ENCODE assay signal across 15 cellular contexts in the genomic region with DNA sequence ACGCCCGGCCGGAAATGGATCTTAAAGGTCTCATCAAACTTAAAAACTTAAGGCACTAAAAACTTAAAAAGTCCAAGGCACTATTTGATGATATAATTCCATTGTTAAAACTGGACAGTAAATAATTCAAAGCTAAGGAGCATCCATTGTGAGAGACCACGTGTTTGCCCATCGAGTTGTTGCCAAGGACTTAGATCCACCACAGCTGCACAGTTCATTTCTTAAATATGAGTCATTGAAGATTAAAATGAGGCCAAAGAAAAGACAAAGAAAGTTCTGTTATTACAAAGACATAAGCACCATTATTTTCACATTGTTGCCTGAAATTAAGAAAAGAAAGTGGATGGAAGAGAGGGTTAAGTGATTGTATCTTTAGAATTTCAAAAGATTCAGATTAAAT.
DNase-seq lines count a peak whose midpoint lies in the region; ATAC-seq and TF ChIP-seq lines count a peak whose summit lies in the region.
"Had no signal": no experiment of that assay in that cellular context is flagged by ENCODE, and none has a peak within 500 bp of the region (broad histone marks: within the 10 kb centered on the region; RNA-seq: fewer than 3 reads in every experiment).

No MANE protein-coding gene starts in this region.

- H3K27me3 Mint-ChIP-seq in chondrocyte (ENCODE audit: low read depth) = no peaks in the 10 kb centered on the region
- H3K27me3 Mint-ChIP-seq: brain had no signal

- peak overlapping the region; percentile 9 for H3K27ac Mint-ChIP-seq in chondrocyte (ENCODE audit: unreplicated experiment)

- H3K9me3 Mint-ChIP-seq in chondrocyte (ENCODE audit: low read depth) = peaks cover 17% of the 10 kb centered on the region

- ATAC-seq in HG03342 (IDR thresholded peaks at IDR 0.05; ENCODE audit: unreplicated experiment) = no peak

- H3K4me3 Mint-ChIP-seq in chondrocyte (ENCODE audit: unreplicated experiment) = no peak overlapping the region
- H3K4me3 Mint-ChIP-seq: neural crest cell had no signal

- TF ChIP-seq CTCF in chondrocyte (IDR thresholded peaks at IDR 0.05) = no peak

- H3K4me1 Mint-ChIP-seq in chondrocyte (ENCODE audit: low read depth) = peaks cover 17% of the 10 kb centered on the region
- H3K4me1 Mint-ChIP-seq: neural crest cell had no signal

- H3K36me3 Mint-ChIP-seq in chondrocyte (ENCODE audit: low read depth) = no peaks in the 10 kb centered on the region

- peak; percentile 13 for DNase-seq in AG08396 (ENCODE audit: low spot score)
- DNase-seq in M059J (ENCODE audit: low read depth) = peak; percentile 63
- DNase-seq in chondrocyte (ENCODE audit: low spot score) = no peak
- peak; percentile 81 for DNase-seq in iris pigment epithelial cell (ENCODE audit: low read depth)
- DNase-seq in HPDE6-E6E7 (ENCODE audit: extremely low spot score) = no peak
- DNase-seq in occipital lobe (lab: John Stamatoyannopoulos, UW) = no peak
- DNase-seq in GM19240 (ENCODE audit: insufficient read length, low spot score) = no peak
- DNase-seq: ACHN; activated CD4-positive, alpha-beta T cell treated with anti-CD3 and anti-CD28 coated beads, Interleukin-2, amount 50 U/mL, for 1 hour; KBM-7; NCI-H510A treated with DMSO at 0.1 percent for 48 hours; spleen had no signal

Comparison
In these comparisons a context has a peak if more than half of its experiments do, and no peak if none do; other contexts are left out.
1. DNase-seq: peak in AG08396 (single experiment), M059J (single experiment) and iris pigment epithelial cell (single experiment); none in chondrocyte (single experiment), HPDE6-E6E7 (single experiment), occipital lobe (single experiment) and GM19240 (single experiment).